ENCODE assay signal across 9 cellular contexts in the genomic region with DNA sequence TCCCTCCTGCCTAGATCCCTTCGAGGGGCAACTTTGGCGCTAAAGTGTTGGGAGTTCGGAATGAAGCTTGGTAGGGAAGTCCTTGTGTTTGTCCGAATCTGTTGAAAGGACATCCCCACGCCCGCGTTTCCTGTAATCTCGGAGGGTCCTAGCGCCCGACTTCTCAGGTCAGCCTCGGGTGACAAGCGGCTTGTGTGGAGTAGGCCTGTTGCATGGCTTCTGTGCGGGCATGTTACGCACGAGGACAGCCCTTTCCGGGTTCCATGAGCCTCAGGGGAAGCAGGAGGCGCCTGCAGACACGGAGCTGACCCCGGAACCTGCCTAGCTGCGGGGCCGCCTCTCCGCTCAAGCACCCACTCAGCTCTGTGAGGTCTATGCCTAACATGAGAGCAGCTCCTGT. TPM values are rescaled to one million over a fixed set of nuclear protein-coding genes. Genes with fewer than 3 reads are reported as not detected.
DNase-seq lines count a peak whose midpoint lies in the region; ATAC-seq and TF ChIP-seq lines count a peak whose summit lies in the region.
"Had no signal": no experiment of that assay in that cellular context is flagged by ENCODE, and none has a peak within 500 bp of the region (broad histone marks: within the 10 kb centered on the region; RNA-seq: fewer than 3 reads in every experiment).

No MANE protein-coding gene starts in this region.

- H3K27ac Mint-ChIP-seq in CD4-positive, alpha-beta memory T cell, result peak overlapping the region; percentile 31 to 93 (median 76)
- peak overlapping the region; percentile 97 for H3K27ac Mint-ChIP-seq in T-helper 17 cell

- peaks cover 63% of the 10 kb centered on the region for H3K4me1 ChIP-seq in CD4-positive, alpha-beta memory T cell (ENCODE audit: insufficient read depth, low read length)
- H3K4me1 ChIP-seq in esophagus muscularis mucosa (peaks cover 45 to 75% (median 64%) of the 10 kb centered on the region in 4 donors), rectal smooth muscle tissue (ENCODE audit: control insufficient read depth, insufficient read depth, low read length) (peaks cover 16% of the 10 kb centered on the region)

- no peak for DNase-seq in CD4-positive, alpha-beta memory T cell
- DNase-seq in T-helper 17 cell (no peak), esophagus muscularis mucosa (ENCODE audit: extremely low spot score) (no peak), NCI-H82 treated with DMSO at 0.1 percent for 48 hours (lab: John Stamatoyannopoulos, UW; ENCODE audit: unreplicated experiment) (no peak)
- DNase-seq: NCI-H524 had no signal

- 80% methylated on average over 18 of the region's 22 CpGs for WGBS in esophagus muscularis mucosa

- H3K36me3 ChIP-seq in CD4-positive, alpha-beta memory T cell (ENCODE audit: insufficient read depth, low read length), result peaks cover 18% of the 10 kb centered on the region
- H3K36me3 ChIP-seq in esophagus muscularis mucosa (peaks cover 4 to 45% (median 24%) of the 10 kb centered on the region in 4 donors), rectal smooth muscle tissue (ENCODE audit: control insufficient read depth, insufficient read depth, low read length) (peaks cover 8% of the 10 kb centered on the region)

- no peak overlapping the region for H3K9ac ChIP-seq in rectal smooth muscle tissue (ENCODE audit: low read length)

- peaks cover 0 to 2% (median 0%) of the 10 kb centered on the region in 8 donors for H3K9me3 Mint-ChIP-seq in CD4-positive, alpha-beta memory T cell

- H3K4me3 ChIP-seq in CD4-positive, alpha-beta memory T cell (ENCODE audit: low read length in 2 of 2), result no peak overlapping the region
- H3K4me3 ChIP-seq in esophagus muscularis mucosa, result no peak overlapping the region
- H3K4me3 ChIP-seq in rectal smooth muscle tissue (ENCODE audit: low read length), result no peak overlapping the region

- peaks cover 9 to 27% of the 10 kb centered on the region in 2 donors for H3K36me3 Mint-ChIP-seq in CD4-positive, alpha-beta memory T cell
- peaks cover 3% of the 10 kb centered on the region for H3K36me3 Mint-ChIP-seq in T-helper 17 cell (ENCODE audit: low read depth)

- TF ChIP-seq POLR2A in esophagus muscularis mucosa (IDR thresholded peaks at IDR 0.05; ENCODE audit: low read depth), result no peak

- ATAC-seq in T-helper 17 cell, result no peak
- ATAC-seq in HG02571 (IDR thresholded peaks at IDR 0.05; ENCODE audit: unreplicated experiment), result no peak
- ATAC-seq in GM19351 (IDR thresholded peaks at IDR 0.05; ENCODE audit: unreplicated experiment), result no peak
- no peak for ATAC-seq in GM21529 (IDR thresholded peaks at IDR 0.05; ENCODE audit: unreplicated experiment)

- no peaks in the 10 kb centered on the region for H3K27me3 Mint-ChIP-seq in CD4-positive, alpha-beta memory T cell
- no peaks in the 10 kb centered on the region for H3K27me3 Mint-ChIP-seq in T-helper 17 cell

- CTCF ChIA-PET in CD4-positive, alpha-beta memory T cell (lab: Charles Lee; ENCODE audit: partially characterized antibody), result interaction anchor here (1.0 to 1.2 kb wide), 4 partner anchors 62 to 135 kb away, joined by 3 to 4 read pairs (median 4); no protein-coding TSS in a partner anchor

- intact Hi-C loops in CD4-positive, alpha-beta memory T cell (cut with micrococcal nuclease), result no loop called here
- intact Hi-C loops in esophagus muscularis mucosa (cut with DNase I), result no loop called here

- H3K27ac ChIP-seq in CD4-positive, alpha-beta memory T cell (ENCODE audit: low read depth, low read length), result peak overlapping the region; percentile 63
- H3K27ac ChIP-seq in esophagus muscularis mucosa (replicated peaks in 1 of 4), result peak overlapping the region; percentile 86 to 94 (median 90)
- peak overlapping the region; percentile 91 for H3K27ac ChIP-seq in rectal smooth muscle tissue (ENCODE audit: low read depth, low read length)

- peak overlapping the region in 4 of 8 donors; percentile 55 to 91 (median 60) for H3K4me3 Mint-ChIP-seq in CD4-positive, alpha-beta memory T cell
- peak overlapping the region; percentile 69 for H3K4me3 Mint-ChIP-seq in T-helper 17 cell

- no peaks in the 10 kb centered on the region for H3K9me3 ChIP-seq in CD4-positive, alpha-beta memory T cell (ENCODE audit: control insufficient read depth in 1 of 2, low read length in 2 of 2)
- H3K9me3 ChIP-seq in T-helper 17 cell (ENCODE audit: control insufficient read depth, low read length, poor library complexity, severe bottlenecking) (no peaks in the 10 kb centered on the region), esophagus muscularis mucosa (no peaks in the 10 kb centered on the region)

- no peak for TF ChIP-seq CTCF in esophagus muscularis mucosa (IDR thresholded peaks at IDR 0.05)

- peaks cover 34 to 67% (median 50%) of the 10 kb centered on the region in 4 donors for H3K4me1 Mint-ChIP-seq in CD4-positive, alpha-beta memory T cell
- H3K4me1 Mint-ChIP-seq in T-helper 17 cell, result peaks cover 51% of the 10 kb centered on the region

- no peaks in the 10 kb centered on the region for H3K27me3 ChIP-seq in CD4-positive, alpha-beta memory T cell (ENCODE audit: insufficient read depth, low read length)
- H3K27me3 ChIP-seq in esophagus muscularis mucosa (no peaks in the 10 kb centered on the region), rectal smooth muscle tissue (ENCODE audit: control insufficient read depth, insufficient read depth, low read length) (no peaks in the 10 kb centered on the region)

- POLR2A ChIA-PET in CD4-positive, alpha-beta memory T cell (lab: Charles Lee; ENCODE audit: partially characterized antibody), result interaction anchor here (0.8 to 7.0 kb wide), 6 partner anchors 9 to 105 kb away, joined by 3 to 69 read pairs (median 22); a partner anchor contains a TSS

- TF ChIP-seq EP300 in esophagus muscularis mucosa (IDR thresholded peaks at IDR 0.05), result no peak

RNA-seq across cellular contexts. Expression of a gene that starts 28.4 kb away (rescaled TPM):
- 100 to 1,000 TPM; 100 to 103 TPM for total RNA-seq in CD4-positive, alpha-beta memory T cell
- polyA plus RNA-seq in CD4-positive, alpha-beta memory T cell, result 10 to 100 TPM; 29.1 to 40.6 TPM
- total RNA-seq in T-helper 17 cell, result 100 to 1,000 TPM in 1 of 2 donors, 10 to 100 TPM in 1; 87.6 to 112 TPM
- 10 to 100 TPM; 25.7 to 37.3 (median 31.5) TPM for total RNA-seq in esophagus muscularis mucosa
